2 cellular contexts compared by ENCODE assay signal in genomic region chr20:48698507-48699267, GRCh38.
TF ChIP-seq lines count a peak whose summit lies in the region.

No MANE protein-coding gene starts in this region.

TF ChIP-seq in HEK293, 187 proteins besides CTCF, POLR2A, EP300 and RAD21 (continued from another document):
- TF ChIP-seq, protein P1, sequence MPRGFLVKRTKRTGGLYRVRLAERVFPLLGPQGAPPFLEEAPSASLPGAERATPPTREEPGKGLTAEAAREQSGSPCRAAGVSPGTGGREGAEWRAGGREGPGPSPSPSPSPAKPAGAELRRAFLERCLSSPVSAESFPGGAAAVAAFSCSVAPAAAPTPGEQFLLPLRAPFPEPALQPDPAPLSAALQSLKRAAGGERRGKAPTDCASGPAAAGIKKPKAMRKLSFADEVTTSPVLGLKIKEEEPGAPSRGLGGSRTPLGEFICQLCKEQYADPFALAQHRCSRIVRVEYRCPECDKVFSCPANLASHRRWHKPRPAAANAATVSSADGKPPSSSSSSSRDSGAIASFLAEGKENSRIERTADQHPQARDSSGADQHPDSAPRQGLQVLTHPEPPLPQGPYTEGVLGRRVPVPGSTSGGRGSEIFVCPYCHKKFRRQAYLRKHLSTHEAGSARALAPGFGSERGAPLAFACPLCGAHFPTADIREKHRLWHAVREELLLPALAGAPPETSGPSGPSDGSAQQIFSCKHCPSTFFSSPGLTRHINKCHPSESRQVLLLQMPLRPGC (tag by site-specific recombination; IDR thresholded peaks at IDR 0.05), result no peak
- TF ChIP-seq ZNF654 (tag by site-specific recombination; IDR thresholded peaks at IDR 0.05; ENCODE audit: low read depth) (peak; percentile 15; the same call in 1 of the 2 replicates), ZNF510 (tag by site-specific recombination; IDR thresholded peaks at IDR 0.05; ENCODE audit: insufficient replicate concordance) (no peak), ZNF350 (tag by site-specific recombination; IDR thresholded peaks at IDR 0.05) (no peak), ZNF76 (tag by site-specific recombination; IDR thresholded peaks at IDR 0.05; ENCODE audit: borderline replicate concordance, low read depth) (no peak), OSR2 (tag by site-specific recombination; IDR thresholded peaks at IDR 0.05) (no peak), ZNF24 (tag by site-specific recombination; IDR thresholded peaks at IDR 0.05) (no peak), ZNF561 (tag by site-specific recombination; IDR thresholded peaks at IDR 0.05; ENCODE audit: borderline replicate concordance) (0 out of 2 replicates have a peak, but pooled peaks have one; percentile 45)
- TF ChIP-seq, protein P2, sequence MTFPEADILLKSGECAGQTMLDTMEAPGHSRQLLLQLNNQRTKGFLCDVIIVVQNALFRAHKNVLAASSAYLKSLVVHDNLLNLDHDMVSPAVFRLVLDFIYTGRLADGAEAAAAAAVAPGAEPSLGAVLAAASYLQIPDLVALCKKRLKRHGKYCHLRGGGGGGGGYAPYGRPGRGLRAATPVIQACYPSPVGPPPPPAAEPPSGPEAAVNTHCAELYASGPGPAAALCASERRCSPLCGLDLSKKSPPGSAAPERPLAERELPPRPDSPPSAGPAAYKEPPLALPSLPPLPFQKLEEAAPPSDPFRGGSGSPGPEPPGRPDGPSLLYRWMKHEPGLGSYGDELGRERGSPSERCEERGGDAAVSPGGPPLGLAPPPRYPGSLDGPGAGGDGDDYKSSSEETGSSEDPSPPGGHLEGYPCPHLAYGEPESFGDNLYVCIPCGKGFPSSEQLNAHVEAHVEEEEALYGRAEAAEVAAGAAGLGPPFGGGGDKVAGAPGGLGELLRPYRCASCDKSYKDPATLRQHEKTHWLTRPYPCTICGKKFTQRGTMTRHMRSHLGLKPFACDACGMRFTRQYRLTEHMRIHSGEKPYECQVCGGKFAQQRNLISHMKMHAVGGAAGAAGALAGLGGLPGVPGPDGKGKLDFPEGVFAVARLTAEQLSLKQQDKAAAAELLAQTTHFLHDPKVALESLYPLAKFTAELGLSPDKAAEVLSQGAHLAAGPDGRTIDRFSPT (tag by site-specific recombination; IDR thresholded peaks at IDR 0.05), result no peak
TF ChIP-seq in HEK293: peak in this region for 3.

TF ChIP-seq in SK-N-SH, 30 proteins besides CTCF, POLR2A, EP300 and RAD21 (continued from another document):
- TF ChIP-seq, protein P3, sequence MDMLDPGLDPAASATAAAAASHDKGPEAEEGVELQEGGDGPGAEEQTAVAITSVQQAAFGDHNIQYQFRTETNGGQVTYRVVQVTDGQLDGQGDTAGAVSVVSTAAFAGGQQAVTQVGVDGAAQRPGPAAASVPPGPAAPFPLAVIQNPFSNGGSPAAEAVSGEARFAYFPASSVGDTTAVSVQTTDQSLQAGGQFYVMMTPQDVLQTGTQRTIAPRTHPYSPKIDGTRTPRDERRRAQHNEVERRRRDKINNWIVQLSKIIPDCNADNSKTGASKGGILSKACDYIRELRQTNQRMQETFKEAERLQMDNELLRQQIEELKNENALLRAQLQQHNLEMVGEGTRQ (IDR thresholded peaks at IDR 0.05; ENCODE audit: borderline replicate concordance, low read depth, low read length), result no peak
- TF ChIP-seq FOXM1 (IDR thresholded peaks at IDR 0.05; ENCODE audit: low read depth) (no peak), JUND (IDR thresholded peaks at IDR 0.05) (no peak), TEAD4 (IDR thresholded peaks at IDR 0.05; ENCODE audit: borderline replicate concordance, insufficient read depth) (no peak), NRF1 (IDR thresholded peaks at IDR 0.05; ENCODE audit: low read depth, low read length) (no peak), POLR2AphosphoS5 (IDR thresholded peaks at IDR 0.05; ENCODE audit: low read depth, low read length) (no peak), ZBTB33 (IDR thresholded peaks at IDR 0.05; ENCODE audit: borderline replicate concordance, low read depth) (no peak), TAF1 (IDR thresholded peaks at IDR 0.05; ENCODE audit: borderline replicate concordance, low read depth, low read length) (no peak), EZH2phosphoT487 (IDR thresholded peaks at IDR 0.05; ENCODE audit: borderline replicate concordance, low read depth) (no peak), IRF3 (IDR thresholded peaks at IDR 0.05; ENCODE audit: low read depth, low read length) (no peak), FOSL2 (IDR thresholded peaks at IDR 0.05; ENCODE audit: borderline replicate concordance, low read depth) (no peak)
